Comparison of ENCODE assay signal across 19 cellular contexts in genomic region chr1:176165573-176165972, GRCh38. TPM values are rescaled to one million over a fixed set of nuclear protein-coding genes. Genes with fewer than 3 reads are reported as not detected.
DNase-seq lines count a peak whose midpoint lies in the region; ATAC-seq, FAIRE-seq and TF ChIP-seq lines count a peak whose summit lies in the region.
"Had no signal": no experiment of that assay in that cellular context is flagged by ENCODE, and none has a peak within 500 bp of the region (broad histone marks: within the 10 kb centered on the region; RNA-seq: fewer than 3 reads in every experiment).

No MANE protein-coding gene starts in this region.

- peak in 1 of 2 donors; percentile 39 for TF ChIP-seq RAD21 in liver (IDR thresholded peaks at IDR 0.05)

- no peaks in the 10 kb centered on the region for H3K27me3 Mint-ChIP-seq in stimulated activated naive CD8-positive, alpha-beta T cell treated with anti-CD3 and anti-CD28 coated beads, Interleukin-15, Interleukin-2, amounts not matched to agents 100 ng/mL and 50 ng/mL, for 24 hours
- H3K27me3 Mint-ChIP-seq in stimulated activated naive CD8-positive, alpha-beta T cell treated with anti-CD3 and anti-CD28 coated beads, Interleukin-15, amount 100 ng/mL, for 72 hours, result no peaks in the 10 kb centered on the region
- H3K27me3 Mint-ChIP-seq: CD4-positive, CD25-positive, alpha-beta regulatory T cell had no signal

- H3K9ac ChIP-seq in liver (ENCODE audit: low read depth in 1 of 2, low read length in 2 of 2), result no peak overlapping the region
- H3K9ac ChIP-seq: GM23248 had no signal

- H3K4me1 Mint-ChIP-seq in stimulated activated naive CD8-positive, alpha-beta T cell treated with anti-CD3 and anti-CD28 coated beads, Interleukin-15, Interleukin-2, amounts not matched to agents 100 ng/mL and 50 ng/mL, for 24 hours (ENCODE audit: low read depth), result peaks cover 40% of the 10 kb centered on the region
- H3K4me1 Mint-ChIP-seq in stimulated activated naive CD8-positive, alpha-beta T cell treated with anti-CD3 and anti-CD28 coated beads, Interleukin-15, amount 100 ng/mL, for 72 hours, result peaks cover 36% of the 10 kb centered on the region

- ATAC-seq in stimulated activated naive CD8-positive, alpha-beta T cell treated with anti-CD3 and anti-CD28 coated beads, Interleukin-15, amount 100 ng/mL, for 72 hours, result no peak
- ATAC-seq in pancreas (no peak), GM18873 (IDR thresholded peaks at IDR 0.05; ENCODE audit: low FRiP score, unreplicated experiment) (no peak), GM21737 (IDR thresholded peaks at IDR 0.05; ENCODE audit: unreplicated experiment) (no peak)

- no peak overlapping the region for H3K4me3 Mint-ChIP-seq in stimulated activated naive CD8-positive, alpha-beta T cell treated with anti-CD3 and anti-CD28 coated beads, Interleukin-15, Interleukin-2, amounts not matched to agents 100 ng/mL and 50 ng/mL, for 24 hours
- H3K4me3 Mint-ChIP-seq in stimulated activated naive CD8-positive, alpha-beta T cell treated with anti-CD3 and anti-CD28 coated beads, Interleukin-15, amount 100 ng/mL, for 72 hours, result no peak overlapping the region
- H3K4me3 Mint-ChIP-seq: CD4-positive, CD25-positive, alpha-beta regulatory T cell; CD8-positive, alpha-beta memory T cell had no signal

- H3K9me3 ChIP-seq in liver (ENCODE audit: control insufficient read depth in 4 of 4, low read length in 3 of 4) (no peaks in the 10 kb centered on the region), pancreas (no peaks in the 10 kb centered on the region)
- H3K9me3 ChIP-seq: BE2C, HAP-1 had no signal

- FAIRE-seq in pancreas (lab: Jason Lieb, UNC), result no peak
- FAIRE-seq: A204.1 had no signal

- TF ChIP-seq CTCF in liver (IDR thresholded peaks at IDR 0.05; ENCODE audit: low read depth, low read length, missing input control) (no peak), pancreas (IDR thresholded peaks at IDR 0.05) (no peak)

- peak overlapping the region; percentile 87 for H3K27ac Mint-ChIP-seq in stimulated activated naive CD8-positive, alpha-beta T cell treated with anti-CD3 and anti-CD28 coated beads, Interleukin-15, Interleukin-2, amounts not matched to agents 100 ng/mL and 50 ng/mL, for 24 hours
- H3K27ac Mint-ChIP-seq in stimulated activated naive CD8-positive, alpha-beta T cell treated with anti-CD3 and anti-CD28 coated beads, Interleukin-15, amount 100 ng/mL, for 72 hours, result no peak overlapping the region

- H3K4me1 ChIP-seq in liver (ENCODE audit: control insufficient read depth in 4 of 4, insufficient read depth in 4 of 4, low read length in 3 of 4) (peaks cover 3 to 13% (median 6%) of the 10 kb centered on the region in 4 donors), pancreas (no peaks in the 10 kb centered on the region)
- H3K4me1 ChIP-seq: BE2C had no signal

- peaks cover 74% of the 10 kb centered on the region for H3K36me3 Mint-ChIP-seq in stimulated activated naive CD8-positive, alpha-beta T cell treated with anti-CD3 and anti-CD28 coated beads, Interleukin-15, Interleukin-2, amounts not matched to agents 100 ng/mL and 50 ng/mL, for 24 hours (ENCODE audit: low read depth)

- no peak for DNase-seq in stimulated activated naive CD8-positive, alpha-beta T cell treated with anti-CD3 and anti-CD28 coated beads, Interleukin-15, amount 100 ng/mL, for 72 hours
- DNase-seq in amniotic epithelial cell (ENCODE audit: low read depth), result peak; percentile 20
- no peak for DNase-seq in pancreas
- DNase-seq: ACHN; BE2C; C1 segment of cervical spinal cord; CD4-positive, CD25-positive, alpha-beta regulatory T cell; CD8-positive, alpha-beta memory T cell; COR-L47; DMS153; DMS79; GDM1; GM23248 had no signal

- intact Hi-C loops in pancreas (cut with DNase I), result no loop called here

- H3K27ac ChIP-seq in liver (ENCODE audit: low read depth in 1 of 2, low read length in 2 of 2) (no peak overlapping the region), pancreas (no peak overlapping the region)
- H3K27ac ChIP-seq: GM23248 had no signal

- H3K4me3 ChIP-seq in liver (ENCODE audit: low read depth in 1 of 3, low read length in 3 of 3) (no peak overlapping the region), pancreas (no peak overlapping the region)
- H3K4me3 ChIP-seq: GM23248, HAP-1 had no signal

- no peaks in the 10 kb centered on the region for H3K27me3 ChIP-seq in liver (ENCODE audit: control insufficient read depth in 4 of 4, insufficient read depth in 4 of 4, low read length in 3 of 4)
- no peaks in the 10 kb centered on the region for H3K27me3 ChIP-seq in pancreas
- H3K27me3 ChIP-seq: BE2C had no signal

- 40% methylated on average over 2 of the region's 2 CpGs for WGBS in liver
- WGBS in pancreas, 2 donors, result 78% methylated on average over 2 of the region's 2 CpGs

- H3K36me3 ChIP-seq in liver (ENCODE audit: control insufficient read depth in 4 of 4, insufficient read depth in 3 of 4, low read depth in 1 of 4, low read length in 3 of 4) (peaks cover 0 to 6% (median 1%) of the 10 kb centered on the region in 4 donors), pancreas (peaks cover 0 to 5% (median 0%) of the 10 kb centered on the region in 3 donors)
- H3K36me3 ChIP-seq: BE2C had no signal

- H3K9me3 Mint-ChIP-seq in stimulated activated naive CD8-positive, alpha-beta T cell treated with anti-CD3 and anti-CD28 coated beads, Interleukin-15, Interleukin-2, amounts not matched to agents 100 ng/mL and 50 ng/mL, for 24 hours, result no peaks in the 10 kb centered on the region
- H3K9me3 Mint-ChIP-seq in stimulated activated naive CD8-positive, alpha-beta T cell treated with anti-CD3 and anti-CD28 coated beads, Interleukin-15, amount 100 ng/mL, for 72 hours, result peaks cover 0 to 3% of the 10 kb centered on the region in 2 donors
- H3K9me3 Mint-ChIP-seq: CD8-positive, alpha-beta memory T cell had no signal

TF ChIP-seq in liver, 16 proteins besides CTCF, POLR2A, EP300 and RAD21:
- TF ChIP-seq ZBTB33 (IDR thresholded peaks at IDR 0.05), result no peak
- TF ChIP-seq TAF1 (conservative IDR thresholded peaks at IDR 0.05), result no peak
- TF ChIP-seq GABPA (IDR thresholded peaks at IDR 0.05 in 1 of 2, conservative IDR thresholded peaks at IDR 0.05 in 1 of 2), result no peak
- peak; percentile 42 to 64 for TF ChIP-seq RXRA (IDR thresholded peaks at IDR 0.05)
- TF ChIP-seq MAX (IDR thresholded peaks at IDR 0.05), result no peak
- peak; percentile 47 to 74 for TF ChIP-seq HNF4A (conservative IDR thresholded peaks at IDR 0.05)
- peak; percentile 49 for TF ChIP-seq SP1 (IDR thresholded peaks at IDR 0.05)
- TF ChIP-seq JUND (IDR thresholded peaks at IDR 0.05), result peak; percentile 38 to 67
- peak; percentile 37 for TF ChIP-seq HNF4G (IDR thresholded peaks at IDR 0.05)

RNA-seq across cellular contexts. Expression of gene COP1, which starts 41.5 kb away (rescaled TPM):
- total RNA-seq in liver (10 to 100 TPM; 29.1 to 35.7 TPM), pancreas (10 to 100 TPM; 12.3 to 25.0 (median 19.3) TPM)
- polyA plus RNA-seq in liver (10 to 100 TPM; 14.7 to 16.0 TPM), pancreas (10 to 100 TPM; 21.5 to 33.1 TPM)
